In the genomic region with DNA sequence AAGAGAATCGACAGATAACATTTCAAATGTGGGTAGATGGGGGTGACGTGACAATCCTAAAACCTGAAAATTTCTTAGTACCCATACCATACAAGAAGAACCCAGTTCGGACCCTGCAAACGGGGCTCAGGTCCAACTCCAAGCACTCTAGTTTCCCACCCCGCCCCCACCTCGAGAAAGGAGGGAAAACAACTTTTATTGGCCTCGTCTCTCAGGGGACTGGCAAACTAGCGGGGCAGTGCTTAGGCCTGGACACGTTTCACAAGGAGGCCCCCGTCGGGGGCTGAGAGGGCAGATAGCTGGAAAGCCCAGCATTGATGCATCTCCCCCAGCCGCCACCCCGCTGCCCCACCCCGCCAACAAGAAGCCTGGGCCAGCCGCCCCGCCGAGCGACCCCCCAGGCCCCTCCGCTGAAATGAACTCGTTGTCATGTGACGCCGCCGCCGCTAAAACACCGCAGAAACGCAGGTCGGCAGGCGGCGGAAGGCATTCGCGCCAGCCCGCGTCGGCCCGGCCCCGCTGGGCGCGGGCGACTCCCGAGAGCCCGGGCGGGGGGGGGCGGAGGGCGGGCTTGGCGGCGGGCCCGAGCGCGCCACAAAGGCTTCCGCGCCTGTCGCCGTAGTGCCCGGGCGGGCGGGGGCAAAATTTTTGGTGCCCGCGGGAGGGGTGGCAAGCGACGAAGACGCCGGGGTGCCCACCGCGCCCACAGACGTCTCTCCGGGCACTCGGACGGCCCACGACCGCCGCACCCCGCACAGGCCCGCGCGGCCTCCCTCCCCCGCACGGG, we compare ENCODE assay signal across 1 cellular context.
TF ChIP-seq lines count a peak whose summit lies in the region.

No MANE protein-coding gene starts in this region.

TF ChIP-seq in SK-N-SH, 30 proteins besides CTCF, POLR2A, EP300 and RAD21 (continued from another document):
- TF ChIP-seq, protein P1, sequence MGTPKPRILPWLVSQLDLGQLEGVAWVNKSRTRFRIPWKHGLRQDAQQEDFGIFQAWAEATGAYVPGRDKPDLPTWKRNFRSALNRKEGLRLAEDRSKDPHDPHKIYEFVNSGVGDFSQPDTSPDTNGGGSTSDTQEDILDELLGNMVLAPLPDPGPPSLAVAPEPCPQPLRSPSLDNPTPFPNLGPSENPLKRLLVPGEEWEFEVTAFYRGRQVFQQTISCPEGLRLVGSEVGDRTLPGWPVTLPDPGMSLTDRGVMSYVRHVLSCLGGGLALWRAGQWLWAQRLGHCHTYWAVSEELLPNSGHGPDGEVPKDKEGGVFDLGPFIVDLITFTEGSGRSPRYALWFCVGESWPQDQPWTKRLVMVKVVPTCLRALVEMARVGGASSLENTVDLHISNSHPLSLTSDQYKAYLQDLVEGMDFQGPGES (IDR thresholded peaks at IDR 0.05; ENCODE audit: low read depth, low read length) = no peak
- TF ChIP-seq, protein P2, sequence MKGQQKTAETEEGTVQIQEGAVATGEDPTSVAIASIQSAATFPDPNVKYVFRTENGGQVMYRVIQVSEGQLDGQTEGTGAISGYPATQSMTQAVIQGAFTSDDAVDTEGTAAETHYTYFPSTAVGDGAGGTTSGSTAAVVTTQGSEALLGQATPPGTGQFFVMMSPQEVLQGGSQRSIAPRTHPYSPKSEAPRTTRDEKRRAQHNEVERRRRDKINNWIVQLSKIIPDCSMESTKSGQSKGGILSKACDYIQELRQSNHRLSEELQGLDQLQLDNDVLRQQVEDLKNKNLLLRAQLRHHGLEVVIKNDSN (IDR thresholded peaks at IDR 0.05; ENCODE audit: borderline replicate concordance, low read depth) = peak; percentile 75
- TF ChIP-seq JUND (IDR thresholded peaks at IDR 0.05) (no peak), GABPA (IDR thresholded peaks at IDR 0.05; ENCODE audit: low read depth) (0 out of 2 replicates have a peak, but pooled peaks have one; percentile 6), TAF1 (IDR thresholded peaks at IDR 0.05; ENCODE audit: borderline replicate concordance, low read depth, low read length) (peak; percentile 53; the same call in 1 of the 2 replicates), NFIC (IDR thresholded peaks at IDR 0.05; ENCODE audit: borderline replicate concordance) (peak; percentile 34; the same call in 1 of the 2 replicates), RFX5 (IDR thresholded peaks at IDR 0.05; ENCODE audit: low read length) (no peak), TEAD4 (IDR thresholded peaks at IDR 0.05; ENCODE audit: borderline replicate concordance, insufficient read depth) (no peak), FOXM1 (IDR thresholded peaks at IDR 0.05; ENCODE audit: low read depth) (no peak), YY1 (IDR thresholded peaks at IDR 0.05; ENCODE audit: low read depth) (no peak), RXRA (IDR thresholded peaks at IDR 0.05; ENCODE audit: borderline replicate concordance, low read depth) (no peak)
- TF ChIP-seq, protein P3, sequence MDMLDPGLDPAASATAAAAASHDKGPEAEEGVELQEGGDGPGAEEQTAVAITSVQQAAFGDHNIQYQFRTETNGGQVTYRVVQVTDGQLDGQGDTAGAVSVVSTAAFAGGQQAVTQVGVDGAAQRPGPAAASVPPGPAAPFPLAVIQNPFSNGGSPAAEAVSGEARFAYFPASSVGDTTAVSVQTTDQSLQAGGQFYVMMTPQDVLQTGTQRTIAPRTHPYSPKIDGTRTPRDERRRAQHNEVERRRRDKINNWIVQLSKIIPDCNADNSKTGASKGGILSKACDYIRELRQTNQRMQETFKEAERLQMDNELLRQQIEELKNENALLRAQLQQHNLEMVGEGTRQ (IDR thresholded peaks at IDR 0.05; ENCODE audit: borderline replicate concordance, low read depth, low read length) = no peak
- TF ChIP-seq, protein P4, sequence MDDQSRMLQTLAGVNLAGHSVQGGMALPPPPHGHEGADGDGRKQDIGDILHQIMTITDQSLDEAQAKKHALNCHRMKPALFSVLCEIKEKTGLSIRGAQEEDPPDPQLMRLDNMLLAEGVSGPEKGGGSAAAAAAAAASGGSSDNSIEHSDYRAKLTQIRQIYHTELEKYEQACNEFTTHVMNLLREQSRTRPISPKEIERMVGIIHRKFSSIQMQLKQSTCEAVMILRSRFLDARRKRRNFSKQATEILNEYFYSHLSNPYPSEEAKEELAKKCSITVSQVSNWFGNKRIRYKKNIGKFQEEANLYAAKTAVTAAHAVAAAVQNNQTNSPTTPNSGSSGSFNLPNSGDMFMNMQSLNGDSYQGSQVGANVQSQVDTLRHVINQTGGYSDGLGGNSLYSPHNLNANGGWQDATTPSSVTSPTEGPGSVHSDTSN (IDR thresholded peaks at IDR 0.05) = no peak
- TF ChIP-seq, protein P5, sequence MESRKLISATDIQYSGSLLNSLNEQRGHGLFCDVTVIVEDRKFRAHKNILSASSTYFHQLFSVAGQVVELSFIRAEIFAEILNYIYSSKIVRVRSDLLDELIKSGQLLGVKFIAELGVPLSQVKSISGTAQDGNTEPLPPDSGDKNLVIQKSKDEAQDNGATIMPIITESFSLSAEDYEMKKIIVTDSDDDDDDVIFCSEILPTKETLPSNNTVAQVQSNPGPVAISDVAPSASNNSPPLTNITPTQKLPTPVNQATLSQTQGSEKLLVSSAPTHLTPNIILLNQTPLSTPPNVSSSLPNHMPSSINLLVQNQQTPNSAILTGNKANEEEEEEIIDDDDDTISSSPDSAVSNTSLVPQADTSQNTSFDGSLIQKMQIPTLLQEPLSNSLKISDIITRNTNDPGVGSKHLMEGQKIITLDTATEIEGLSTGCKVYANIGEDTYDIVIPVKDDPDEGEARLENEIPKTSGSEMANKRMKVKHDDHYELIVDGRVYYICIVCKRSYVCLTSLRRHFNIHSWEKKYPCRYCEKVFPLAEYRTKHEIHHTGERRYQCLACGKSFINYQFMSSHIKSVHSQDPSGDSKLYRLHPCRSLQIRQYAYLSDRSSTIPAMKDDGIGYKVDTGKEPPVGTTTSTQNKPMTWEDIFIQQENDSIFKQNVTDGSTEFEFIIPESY (IDR thresholded peaks at IDR 0.05; ENCODE audit: borderline replicate concordance, low read depth) = no peak
- TF ChIP-seq, protein P6, sequence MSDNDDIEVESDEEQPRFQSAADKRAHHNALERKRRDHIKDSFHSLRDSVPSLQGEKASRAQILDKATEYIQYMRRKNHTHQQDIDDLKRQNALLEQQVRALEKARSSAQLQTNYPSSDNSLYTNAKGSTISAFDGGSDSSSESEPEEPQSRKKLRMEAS (IDR thresholded peaks at IDR 0.05; ENCODE audit: low read depth) = peak; percentile 41; the same call in 1 of the 2 replicates
